ENCODE assay signal across 23 cellular contexts in genomic region chr11:26709057-26709456, GRCh38. TPM values are rescaled to one million over a fixed set of nuclear protein-coding genes. Genes with fewer than 3 reads are reported as not detected.
"Had no signal": no experiment of that assay in that cellular context is flagged by ENCODE, and none has a peak within 500 bp of the region (broad histone marks: within the 10 kb centered on the region; RNA-seq: fewer than 3 reads in every experiment).

No MANE protein-coding gene starts in this region.

- H3K4me3 ChIP-seq: dorsolateral prefrontal cortex, heart right ventricle, left lung, lower lobe of right lung, prostate gland, stomach, thoracic aorta, transverse colon had no signal

- DNase-seq: cortex of kidney; dorsolateral prefrontal cortex; effector CD8-positive, alpha-beta T cell; heart right ventricle; hypothalamus; islet precursor cell; left lung; lower lobe of right lung; midbrain; naive thymus-derived CD4-positive, alpha-beta T cell; nephron progenitor cell; retina; small intestine; stimulated activated CD4-positive, alpha-beta T cell treated with anti-CD3 and anti-CD28 coated beads, Interleukin-12 subunit alpha, Interleukin-12 subunit beta, amount 100 ng/mL, for 4 hours; stimulated activated naive CD4-positive, alpha-beta T cell; stomach; substantia nigra; transverse colon had no signal

- H3K27me3 ChIP-seq: heart right ventricle, left lung, stomach, transverse colon had no signal

- H3K27ac ChIP-seq: dorsolateral prefrontal cortex, left lung, lower lobe of right lung, parathyroid adenoma, prostate gland, stomach, thoracic aorta had no signal

- ATAC-seq: lower lobe of right lung; naive thymus-derived CD4-positive, alpha-beta T cell had no signal

- H3K9me3 ChIP-seq: heart right ventricle, left lung, lower lobe of right lung, prostate gland, stomach, thoracic aorta, transverse colon had no signal

- FAIRE-seq: frontal cortex had no signal

- H3K79me2 ChIP-seq: parathyroid adenoma had no signal

- H3K4me1 ChIP-seq: left lung, lower lobe of right lung, parathyroid adenoma, prostate gland had no signal

- H3K9ac ChIP-seq: parathyroid adenoma had no signal

- H3K36me3 ChIP-seq: heart right ventricle, left lung, lower lobe of right lung, prostate gland, stomach, thoracic aorta, transverse colon had no signal

- H2AFZ ChIP-seq: parathyroid adenoma had no signal

RNA-seq across cellular contexts. Expression of gene SLC5A12, which starts 12.8 kb away (rescaled TPM):
- total RNA-seq: left lung; lower lobe of right lung; naive thymus-derived CD4-positive, alpha-beta T cell; omental fat pad; prostate gland had no signal
- polyA plus RNA-seq: heart right ventricle; naive thymus-derived CD4-positive, alpha-beta T cell; stomach had no signal
